Comparison of ENCODE assay signal across 8 cellular contexts in genomic region chr3:129936757-129937156, GRCh38. TPM values are rescaled to one million over a fixed set of nuclear protein-coding genes. Genes with fewer than 3 reads are reported as not detected.
DNase-seq lines count a peak whose midpoint lies in the region; ATAC-seq and TF ChIP-seq lines count a peak whose summit lies in the region.

No MANE protein-coding gene starts in this region.

- H3K4me1 ChIP-seq in skeletal muscle satellite cell (ENCODE audit: control insufficient read depth, insufficient read depth, low read length): peaks cover 3% of the 10 kb centered on the region

- H3K4me3 ChIP-seq in GM12864 (ENCODE audit: low read depth, low read length) (peak overlapping the region; percentile 17), skeletal muscle satellite cell (ENCODE audit: low read length) (peak overlapping the region; percentile 73)

- H3K36me3 ChIP-seq in skeletal muscle satellite cell (ENCODE audit: insufficient read depth, low read length): no peaks in the 10 kb centered on the region

- H3K27me3 ChIP-seq in skeletal muscle satellite cell (ENCODE audit: control insufficient read depth, insufficient read depth, low read length): peaks cover 18% of the 10 kb centered on the region

- peak overlapping the region; percentile 54 for H3K9ac ChIP-seq in skeletal muscle satellite cell (ENCODE audit: low read depth, low read length)

- H3K9me3 ChIP-seq in skeletal muscle satellite cell (replicated peaks; ENCODE audit: low read length): no peaks in the 10 kb centered on the region

- TF ChIP-seq CTCF in GM12864 (IDR thresholded peaks at IDR 0.05; ENCODE audit: low read depth, low read length, missing control alignments): no peak

- DNase-seq in GM12864 (ENCODE audit: low read depth): peak; percentile 12
- peak; percentile 24 for DNase-seq in NCI-H345 treated with DMSO at 0.1 percent for 48 hours (lab: John Stamatoyannopoulos, UW; ENCODE audit: unreplicated experiment)
- peak in 40 of 56 donors; percentile 2 to 79 (median 24) for DNase-seq in amygdala (lab: John Stamatoyannopoulos, UW)
- peak; percentile 8 to 34 for DNase-seq in hippocampal formation (lab: John Stamatoyannopoulos, UW)
- no peak for DNase-seq in SKM-1 treated with dmso at 0.1 percent for 144 hours (lab: John Stamatoyannopoulos, UW; ENCODE audit: unreplicated experiment)

- no peak for ATAC-seq in GM21423 (IDR thresholded peaks at IDR 0.05; ENCODE audit: unreplicated experiment)
- ATAC-seq in GM21447 (IDR thresholded peaks at IDR 0.05; ENCODE audit: unreplicated experiment): no peak

- H3K4me2 ChIP-seq in skeletal muscle satellite cell (ENCODE audit: low read length): peak overlapping the region; percentile 85

RNA-seq across cellular contexts. Expression of gene TRH, which starts 37.8 kb away (rescaled TPM):
- not detected in 2 replicates for total RNA-seq in skeletal muscle satellite cell (2012; rRNA removed)

RNA-seq across cellular contexts. Expression of gene TMCC1, which starts 43.2 kb away (rescaled TPM):
- 7.1 and 13.3 TPM in 2 replicates for total RNA-seq in skeletal muscle satellite cell (2012; rRNA removed)
